25 cellular contexts compared by ENCODE assay signal in the genomic region with DNA sequence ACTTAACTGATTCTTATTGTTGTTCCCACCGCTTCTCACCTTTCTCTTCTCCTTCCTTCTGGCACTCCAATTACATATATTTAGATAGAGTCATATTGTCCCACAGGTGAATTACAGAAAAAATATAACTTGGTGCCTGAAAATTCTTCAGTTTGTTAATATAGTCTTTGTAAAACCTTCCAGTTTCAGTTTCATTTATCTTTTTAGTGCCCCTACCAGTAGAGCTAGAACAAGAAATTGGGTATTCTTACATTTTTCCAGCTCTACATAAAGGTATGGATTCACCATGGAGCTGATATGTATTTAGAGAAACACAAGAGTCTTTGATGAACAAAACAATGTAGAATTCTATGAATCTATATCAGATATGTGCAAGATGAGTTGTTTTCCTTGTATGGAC. TPM values are rescaled to one million over a fixed set of nuclear protein-coding genes. Genes with fewer than 3 reads are reported as not detected.
A peak's percentile ranks its signal among the peaks of the same experiment; 100 is the strongest.
DNase-seq lines count a peak whose midpoint lies in the region; ATAC-seq, FAIRE-seq and TF ChIP-seq lines count a peak whose summit lies in the region.
"Had no signal": no experiment of that assay in that cellular context is flagged by ENCODE, and none has a peak within 500 bp of the region (broad histone marks: within the 10 kb centered on the region; RNA-seq: fewer than 3 reads in every experiment).

No MANE protein-coding gene starts in this region.

- POLR2A ChIA-PET in activated CD4-positive, alpha-beta T cell treated with anti-CD3 and anti-CD28 coated beads for 36 hours (lab: Charles Lee) = no interaction called here
- POLR2A ChIA-PET in CD8-positive, alpha-beta memory T cell (lab: Charles Lee) = no interaction called here

- no peaks in the 10 kb centered on the region for H3K27me3 ChIP-seq in CD8-positive, alpha-beta memory T cell (ENCODE audit: insufficient read depth, low read length, poor library complexity, severe bottlenecking)
- H3K27me3 ChIP-seq in pancreas = no peaks in the 10 kb centered on the region
- H3K27me3 ChIP-seq: hepatocyte had no signal

- no peak overlapping the region for H3K27ac Mint-ChIP-seq in activated CD4-positive, alpha-beta T cell treated with anti-CD3 and anti-CD28 coated beads for 36 hours
- H3K27ac Mint-ChIP-seq in CD8-positive, alpha-beta memory T cell = peak overlapping the region in 1 of 8 donors; percentile 2
- H3K27ac Mint-ChIP-seq: nephron progenitor cell, type B pancreatic cell had no signal

- intact Hi-C loops in activated CD4-positive, alpha-beta T cell treated with anti-CD3 and anti-CD28 coated beads for 36 hours (cut with DNase I, micrococcal nuclease) = no loop called here
- intact Hi-C loops in pancreas (cut with DNase I) = no loop called here

- no peak overlapping the region for H3K27ac ChIP-seq in CD8-positive, alpha-beta memory T cell (ENCODE audit: low read depth, low read length)
- H3K27ac ChIP-seq in pancreas = no peak overlapping the region
- H3K27ac ChIP-seq: A549, hepatocyte had no signal

- no peaks in the 10 kb centered on the region for H3K36me3 ChIP-seq in CD8-positive, alpha-beta memory T cell (ENCODE audit: insufficient read depth, low read length)
- no peaks in the 10 kb centered on the region for H3K36me3 ChIP-seq in pancreas

- H3K4me3 ChIP-seq in CD8-positive, alpha-beta memory T cell (ENCODE audit: low read length) = no peak overlapping the region
- no peak overlapping the region for H3K4me3 ChIP-seq in pancreas
- H3K4me3 ChIP-seq: A549, hepatocyte, smooth muscle cell had no signal

- H3K4me3 Mint-ChIP-seq in activated CD4-positive, alpha-beta T cell treated with anti-CD3 and anti-CD28 coated beads for 36 hours = no peak overlapping the region
- peak overlapping the region in 6 of 7 donors; percentile 1 to 34 (median 11) for H3K4me3 Mint-ChIP-seq in CD8-positive, alpha-beta memory T cell
- H3K4me3 Mint-ChIP-seq: nephron progenitor cell, type B pancreatic cell had no signal

- no peaks in the 10 kb centered on the region for H3K9me3 ChIP-seq in CD8-positive, alpha-beta memory T cell (ENCODE audit: low read length)
- no peaks in the 10 kb centered on the region for H3K9me3 ChIP-seq in pancreas
- H3K9me3 ChIP-seq: A549 had no signal

- WGBS in pancreas, 2 donors = 95 to 97% methylated on average over 1 of the region's 1 CpG

- no peaks in the 10 kb centered on the region for H3K27me3 Mint-ChIP-seq in activated CD4-positive, alpha-beta T cell treated with anti-CD3 and anti-CD28 coated beads for 36 hours
- H3K27me3 Mint-ChIP-seq in CD8-positive, alpha-beta memory T cell = no peaks in the 10 kb centered on the region
- H3K27me3 Mint-ChIP-seq: type B pancreatic cell had no signal

- peak; percentile 33 for FAIRE-seq in colon (lab: Jason Lieb, UNC)
- no peak for FAIRE-seq in pancreas (lab: Jason Lieb, UNC)
- FAIRE-seq: A549, endometrium, keratinocyte had no signal

- TF ChIP-seq CTCF in pancreas (IDR thresholded peaks at IDR 0.05) = no peak

- H3K9me3 Mint-ChIP-seq in activated CD4-positive, alpha-beta T cell treated with anti-CD3 and anti-CD28 coated beads for 36 hours (ENCODE audit: low read depth) = peaks cover 9% of the 10 kb centered on the region
- H3K9me3 Mint-ChIP-seq in CD8-positive, alpha-beta memory T cell = peaks cover 11 to 13% (median 12%) of the 10 kb centered on the region in 5 donors

- no peak for DNase-seq in activated CD4-positive, alpha-beta T cell treated with anti-CD3 and anti-CD28 coated beads for 36 hours
- DNase-seq in activated CD4-positive, alpha-beta T cell treated with anti-CD3 and anti-CD28 coated beads for 4 hours = no peak
- no peak for DNase-seq in CD8-positive, alpha-beta memory T cell
- DNase-seq in pancreas = no peak
- no peak for DNase-seq in NCI-H774 (lab: John Stamatoyannopoulos, UW)
- no peak for DNase-seq in NCI-H1092 (lab: John Stamatoyannopoulos, UW)
- DNase-seq: activated CD4-positive, alpha-beta T cell treated with anti-CD3 and anti-CD28 coated beads for 1 hour; aorta; cerebellar nuclear complex; DMS79; IMR-90; mammary epithelial cell; NCI-H2081 treated with DMSO at 0.1 percent for 48 hours; NCI-H510A treated with DMSO at 0.1 percent for 48 hours; nephron progenitor cell; SHP77; T-helper 9 cell had no signal

- H3K4me1 Mint-ChIP-seq in activated CD4-positive, alpha-beta T cell treated with anti-CD3 and anti-CD28 coated beads for 36 hours = peaks cover 28% of the 10 kb centered on the region
- peaks cover 23 to 47% (median 46%) of the 10 kb centered on the region in 3 donors for H3K4me1 Mint-ChIP-seq in CD8-positive, alpha-beta memory T cell
- H3K4me1 Mint-ChIP-seq: nephron progenitor cell had no signal

- CTCF ChIA-PET in activated CD4-positive, alpha-beta T cell treated with anti-CD3 and anti-CD28 coated beads for 36 hours (lab: Charles Lee) = interaction anchor here (0.8 kb wide), 1 partner anchor 9 kb away, joined by 3 read pairs; no protein-coding TSS in a partner anchor
- CTCF ChIA-PET in CD8-positive, alpha-beta memory T cell (lab: Charles Lee) = no interaction called here

- peaks cover 5% of the 10 kb centered on the region for H3K4me1 ChIP-seq in CD8-positive, alpha-beta memory T cell (ENCODE audit: insufficient read depth, low read length)
- H3K4me1 ChIP-seq in pancreas = peaks cover 0 to under 1% (median 0%) of the 10 kb centered on the region in 3 donors

- peak; percentile 26 for ATAC-seq in activated CD4-positive, alpha-beta T cell treated with anti-CD3 and anti-CD28 coated beads for 36 hours
- ATAC-seq in HG02973 (IDR thresholded peaks at IDR 0.05; ENCODE audit: unreplicated experiment) (peak; percentile 54), pancreas (no peak)
- ATAC-seq: A549 had no signal

- peaks cover 38% of the 10 kb centered on the region for H3K36me3 Mint-ChIP-seq in activated CD4-positive, alpha-beta T cell treated with anti-CD3 and anti-CD28 coated beads for 36 hours (ENCODE audit: low read depth)
- H3K36me3 Mint-ChIP-seq in CD8-positive, alpha-beta memory T cell = peaks cover 16 to 32% (median 23%) of the 10 kb centered on the region in 3 donors

RNA-seq across cellular contexts. Expression of gene MANEA, which starts 10.7 kb away (rescaled TPM):
- 10 to 100 TPM; 19.6 to 22.4 TPM for total RNA-seq in activated CD4-positive, alpha-beta T cell treated with anti-CD3 and anti-CD28 coated beads for 36 hours
- 10 to 100 TPM; 19.3 to 23.1 TPM for total RNA-seq in CD8-positive, alpha-beta memory T cell
- polyA plus RNA-seq in CD8-positive, alpha-beta memory T cell = 5.0 TPM
- total RNA-seq in pancreas = 1 to 10 TPM; 4.0 to 7.5 (median 4.5) TPM
- polyA plus RNA-seq in pancreas = 1 to 10 TPM in 1 of 2 donors, under 1 TPM in 1; 0.95 to 3.2 TPM

Comparison
In these comparisons a context has a peak if more than half of its experiments do, and no peak if none do; other contexts are left out.
1. ATAC-seq: peak in activated CD4-positive, alpha-beta T cell treated with anti-CD3 and anti-CD28 coated beads for 36 hours (single experiment) and HG02973 (single experiment); none in pancreas (0 of 4).